ENCODE assay signal across 26 cellular contexts in genomic region chr11:76800466-76801200, GRCh38. TPM values are rescaled to one million over a fixed set of nuclear protein-coding genes. Genes with fewer than 3 reads are reported as not detected.
DNase-seq lines count a peak whose midpoint lies in the region; ATAC-seq, FAIRE-seq and TF ChIP-seq lines count a peak whose summit lies in the region.
"Had no signal": no experiment of that assay in that cellular context is flagged by ENCODE, and none has a peak within 500 bp of the region (broad histone marks: within the 10 kb centered on the region; RNA-seq: fewer than 3 reads in every experiment).

No MANE protein-coding gene starts in this region.

- TF ChIP-seq POLR2A in lower leg skin (IDR thresholded peaks at IDR 0.05) (no peak), thyroid gland (IDR thresholded peaks at IDR 0.05) (no peak)

- ATAC-seq in HG03565 (IDR thresholded peaks at IDR 0.05; ENCODE audit: unreplicated experiment): no peak
- ATAC-seq in HG03135 (IDR thresholded peaks at IDR 0.05; ENCODE audit: unreplicated experiment): no peak
- ATAC-seq: activated CD4-positive, alpha-beta T cell treated with anti-CD3 and anti-CD28 coated beads for 36 hours; gastroesophageal sphincter; GM12878; left cardiac atrium; stimulated activated naive B cell treated with anti-CD40 and anti-IgM and Interleukin-4, amounts not matched to agents 10 μg/mL and 1 μg/mL and 100 μg/mL, for 72 hours had no signal

- peaks cover 8 to 41% of the 10 kb centered on the region in 2 donors for H3K4me1 ChIP-seq in thyroid gland
- H3K4me1 ChIP-seq: SJCRH30 had no signal

- peak; percentile 66 for FAIRE-seq in HTR-8/SVneo (lab: Jason Lieb, UNC)
- FAIRE-seq: GM12878 had no signal

- H3K9me3 ChIP-seq in thyroid gland: no peaks in the 10 kb centered on the region
- H3K9me3 ChIP-seq: esophagus squamous epithelium, gastroesophageal sphincter, Peyer's patch, SJCRH30, thoracic aorta had no signal

- intact Hi-C loops in lower leg skin (cut with DNase I; ENCODE audit: low total_unique reads) (loop anchor here (10.0 kb wide), 1 partner anchor 284 kb away; no protein-coding TSS in a partner anchor), thyroid gland (cut with DNase I) (no loop called here)

- no peak overlapping the region for H3K4me3 ChIP-seq in coronary artery
- no peak overlapping the region for H3K4me3 ChIP-seq in lower leg skin (ENCODE audit: low read depth, poor library complexity, severe bottlenecking)
- H3K4me3 ChIP-seq in thyroid gland (replicated peaks in 1 of 3): no peak overlapping the region
- H3K4me3 ChIP-seq: esophagus squamous epithelium, gastroesophageal sphincter, GM12878, GM23248, Peyer's patch, SJCRH30, thoracic aorta had no signal

- 83 to 90% methylated on average over 9 of the region's 9 CpGs for WGBS in lower leg skin, 2 donors
- WGBS in thyroid gland, 2 donors: 91 to 97% methylated on average over 8 to 9 of the region's 9 CpGs

- peaks cover 12 to 15% of the 10 kb centered on the region in 2 donors for H3K36me3 ChIP-seq in thyroid gland
- H3K36me3 ChIP-seq: SJCRH30 had no signal

- DNase-seq in HTR-8/SVneo (ENCODE audit: insufficient read length, low spot score) (no peak), coronary artery (ENCODE audit: low spot score) (peak; percentile 64), lower leg skin (ENCODE audit: low spot score in 2 of 2) (peak; percentile 14 to 70), thyroid gland (no peak)
- no peak for DNase-seq in stimulated activated CD4-positive, alpha-beta T cell treated with anti-CD3 and anti-CD28 coated beads, Interleukin-15, amount 100 ng/mL, for 24 hours
- DNase-seq: activated CD4-positive, alpha-beta T cell treated with anti-CD3 and anti-CD28 coated beads for 36 hours; activated naive CD8-positive, alpha-beta T cell treated with anti-CD3 and anti-CD28 coated beads, Interleukin-2, amount 10 ng/mL, durations not matched to agents 7 days and 5 days; AML-193; CD8-positive, alpha-beta memory T cell; DMS79 treated with DMSO at 0.1 percent for 48 hours; effector memory CD4-positive, alpha-beta T cell; esophagus squamous epithelium; GM23248; KG1; left cardiac atrium; NCI-H1436 treated with DMSO at 0.1 percent for 48 hours; NK-92 treated with Interleukin-12 subunit alpha and Interleukin-12 subunit beta, amount 100 ng/mL, for 24 hours; Peyer's patch; SJCRH30; stimulated activated naive B cell treated with anti-CD40 and anti-IgM and Interleukin-4, amounts not matched to agents 10 μg/mL and 1 μg/mL and 100 μg/mL, for 72 hours; T-helper 1 cell had no signal

- H3K27ac ChIP-seq in coronary artery (no peak overlapping the region), thyroid gland (peak overlapping the region in 2 of 3 donors; percentile 4 to 39)
- H3K27ac ChIP-seq: GM23248, SJCRH30, thoracic aorta had no signal

- TF ChIP-seq CTCF in coronary artery (IDR thresholded peaks at IDR 0.05) (no peak), lower leg skin (IDR thresholded peaks at IDR 0.05) (no peak), thyroid gland (IDR thresholded peaks at IDR 0.05) (no peak)

- no peaks in the 10 kb centered on the region for H3K27me3 ChIP-seq in thyroid gland
- H3K27me3 ChIP-seq: esophagus squamous epithelium, Peyer's patch, SJCRH30 had no signal

RNA-seq across cellular contexts. Expression of gene TSKU, which starts 17.5 kb away (rescaled TPM):
- total RNA-seq in lower leg skin (100 to 1,000 TPM; 113 to 125 (median 120) TPM), thyroid gland (100 to 1,000 TPM in 2 of 4 donors, 10 to 100 TPM in 2; 95.6 to 152 (median 99.2) TPM)

Comparison
In these comparisons a context has a peak if more than half of its experiments do, and no peak if none do; other contexts are left out.
1. DNase-seq: peak in coronary artery (single experiment) and lower leg skin (2 of 2); none in HTR-8/SVneo (single experiment), thyroid gland (0 of 2) and stimulated activated CD4-positive, alpha-beta T cell treated with anti-CD3 and anti-CD28 coated beads, Interleukin-15, amount 100 ng/mL, for 24 hours (single experiment).
2. H3K27ac ChIP-seq: peak in thyroid gland (2 of 3); none in coronary artery (0 of 2).